ENCODE assay signal across 12 cellular contexts in genomic region chr6:139757766-139758655, GRCh38.
DNase-seq lines count a peak whose midpoint lies in the region; ATAC-seq, FAIRE-seq and TF ChIP-seq lines count a peak whose summit lies in the region.
"Had no signal": no experiment of that assay in that cellular context is flagged by ENCODE, and none has a peak within 500 bp of the region (broad histone marks: within the 10 kb centered on the region; RNA-seq: fewer than 3 reads in every experiment).

No MANE protein-coding gene starts in this region.

- no peak overlapping the region for H3K9ac ChIP-seq in K562 (ENCODE audit: insufficient read depth in 1 of 2, low read depth in 2 of 2, low read length in 2 of 2)

- no peak for TF ChIP-seq EP300 in K562 (IDR thresholded peaks at IDR 0.05; ENCODE audit: low read length)

- no peak for ATAC-seq in K562
- ATAC-seq: GM23338, PC-3 had no signal

- no peaks in the 10 kb centered on the region for H3K9me1 ChIP-seq in K562 (ENCODE audit: control insufficient read depth, insufficient read depth, low read length)

- DNase-seq in LHCN-M2 (ENCODE audit: low read depth) (peak; percentile 69), K562 (ENCODE audit: extremely low read depth in 1 of 4, low spot score in 3 of 4) (no peak), thyroid gland (no peak), NCI-H2081 (lab: John Stamatoyannopoulos, UW) (no peak), ACHN (no peak), MG63 (no peak)
- DNase-seq: activated CD4-positive, alpha-beta T cell treated with anti-CD3 and anti-CD28 coated beads, Interleukin-2, amount 50 U/mL, for 4 hours; NCI-H1930; PC-3 had no signal

- no peak overlapping the region for H3K4me2 ChIP-seq in K562 (ENCODE audit: insufficient read depth, low read length)
- H3K4me2 ChIP-seq: GM23338 had no signal

- H3K9me3 ChIP-seq in K562 (replicated peaks; ENCODE audit: control insufficient read depth, insufficient read depth, low read depth, low read length) (no peaks in the 10 kb centered on the region), thyroid gland (no peaks in the 10 kb centered on the region), MG63 (peaks cover 2% of the 10 kb centered on the region; the same call in 1 of the 2 replicates)

- in situ Hi-C loops in K562 (cut with MboI) (no loop called here), ACHN (cut with HindIII; ENCODE audit: low pct_ligation_motif_present, low pct_unique_long_range_greater_than_20kb, low sequenced_read_pairs) (no loop called here)

- 45% methylated on average over 4 of the region's 4 CpGs for WGBS in K562 (ENCODE audit: insufficient coverage, low coverage, missing lambda C conversion rate)
- WGBS in thyroid gland, 2 donors, result 28 to 29% methylated on average over 4 of the region's 4 CpGs

- intact Hi-C loops in K562 (cut with micrococcal nuclease) (no loop called here), thyroid gland (cut with DNase I) (no loop called here)

- H3K4me1 ChIP-seq in K562 (replicated peaks in 1 of 2; ENCODE audit: control insufficient read depth in 2 of 2, insufficient read depth in 2 of 2, low read length in 2 of 2) (0 out of 5 replicates have a peak, but pooled peaks cover 0 to 3% of the 10 kb centered on the region in 2 experiments), thyroid gland (peaks cover 65 to 72% of the 10 kb centered on the region in 2 donors)

- FAIRE-seq in K562 (lab: Jason Lieb, UNC) (no peak), islet of Langerhans (lab: Jason Lieb, UNC) (peak; percentile 69)
- FAIRE-seq: colon had no signal

- BruUV-seq in K562 (replicated peaks; lab: Mats Ljungman, UMichigan), result no TSS peak

- CTCF ChIA-PET in K562 (lab: Yijun Ruan, JAX; ENCODE audit: low intra/inter-chr PET ratio), result no interaction called here

- H4K20me1 ChIP-seq in K562 (replicated peaks; ENCODE audit: control insufficient read depth, insufficient read depth, low read length), result no peaks in the 10 kb centered on the region

- no peaks in the 10 kb centered on the region for H3K79me2 ChIP-seq in K562 (ENCODE audit: control insufficient read depth, insufficient read depth, low read length)

- POLR2A ChIA-PET in K562 (lab: Yijun Ruan, JAX), result interaction anchor here (0.6 to 1.0 kb wide), 4 partner anchors 8 to 384 kb away, joined by 3 to 4 read pairs (median 3); partner anchors contain the start of gene CITED2

- H3K4me3 ChIP-seq in K562 (no peak overlapping the region), thyroid gland (replicated peaks in 1 of 3) (no peak overlapping the region), MG63 (no peak overlapping the region)
- H3K4me3 ChIP-seq: GM23338 had no signal

- no peak for TF ChIP-seq RAD21 in K562 (CRISPR knock-in tag; conservative IDR thresholded peaks at IDR 0.05 in 1 of 2, IDR thresholded peaks at IDR 0.05 in 1 of 2)

- TF ChIP-seq CTCF in K562 (IDR thresholded peaks at IDR 0.05 in 2 of 3, conservative IDR thresholded peaks at IDR 0.05 in 1 of 3; ENCODE audit: insufficient read depth in 2 of 3, low read depth in 1 of 3, low read length in 3 of 3) (no peak), thyroid gland (IDR thresholded peaks at IDR 0.05) (no peak)

- TF ChIP-seq POLR2A in K562 (conservative IDR thresholded peaks at IDR 0.05) (no peak), thyroid gland (IDR thresholded peaks at IDR 0.05) (no peak)

- H3K36me3 ChIP-seq in K562 (ENCODE audit: control insufficient read depth, insufficient read depth, low read length) (no peaks in the 10 kb centered on the region), thyroid gland (no peaks in the 10 kb centered on the region), MG63 (no peaks in the 10 kb centered on the region)

- peak overlapping the region; percentile 34; the same call in 1 of the 2 replicates for H2AFZ ChIP-seq in K562 (ENCODE audit: low read depth, low read length)
- H2AFZ ChIP-seq: GM23338 had no signal

- H3K27me3 ChIP-seq in K562 (ENCODE audit: control insufficient read depth in 2 of 2, insufficient read depth in 2 of 2, low read length in 2 of 2), result no peaks in the 10 kb centered on the region
- H3K27me3 ChIP-seq in thyroid gland, result no peaks in the 10 kb centered on the region
- no peaks in the 10 kb centered on the region for H3K27me3 ChIP-seq in MG63

- H3K27ac ChIP-seq in K562 (ENCODE audit: extremely low read depth, low read depth, low read length), result no peak overlapping the region
- H3K27ac ChIP-seq in thyroid gland, result peak overlapping the region; percentile 25 to 78 (median 63)

TF ChIP-seq in K562, 482 proteins besides CTCF, POLR2A, EP300 and RAD21:
- no peak for TF ChIP-seq ZBTB8A (IDR thresholded peaks at IDR 0.05; ENCODE audit: partially characterized antibody)
- no peak for TF ChIP-seq ZNF12 (CRISPR knock-in tag; IDR thresholded peaks at IDR 0.05)
- no peak for TF ChIP-seq SRSF3 (IDR thresholded peaks at IDR 0.05; ENCODE audit: insufficient read depth, low read length)
- no peak for TF ChIP-seq NFE2L1 (tag; IDR thresholded peaks at IDR 0.05; ENCODE audit: borderline replicate concordance, low read depth)
- no peak for TF ChIP-seq MYBL2 (IDR thresholded peaks at IDR 0.05; ENCODE audit: low read depth)
- no peak for TF ChIP-seq MYBL2 (CRISPR knock-in tag; IDR thresholded peaks at IDR 0.05; ENCODE audit: borderline replicate concordance)
- no peak for TF ChIP-seq ZBTB5 (IDR thresholded peaks at IDR 0.05)
- no peak for TF ChIP-seq GTF2B (IDR thresholded peaks at IDR 0.05; ENCODE audit: extremely low read depth, insufficient read length)
- TF ChIP-seq HNRNPK (IDR thresholded peaks at IDR 0.05; ENCODE audit: low read depth, low read length, poor library complexity, severe bottlenecking), result no peak
- no peak for TF ChIP-seq ZBED1 (IDR thresholded peaks at IDR 0.05)
- no peak for TF ChIP-seq ZNF586 (CRISPR knock-in tag; conservative IDR thresholded peaks at IDR 0.05)
